In genomic region chr10:100781145-100781665, GRCh38 we compare ENCODE assay signal across 19 cellular contexts. TPM values are rescaled to one million over a fixed set of nuclear protein-coding genes. Genes with fewer than 3 reads are reported as not detected.
DNase-seq lines count a peak whose midpoint lies in the region; ATAC-seq and TF ChIP-seq lines count a peak whose summit lies in the region.
"Had no signal": no experiment of that assay in that cellular context is flagged by ENCODE, and none has a peak within 500 bp of the region (broad histone marks: within the 10 kb centered on the region; RNA-seq: fewer than 3 reads in every experiment).

No MANE protein-coding gene starts in this region.

- H3K4me1 Mint-ChIP-seq in WTC11 = peaks cover 10% of the 10 kb centered on the region
- H3K4me1 Mint-ChIP-seq: B cell; CD8-positive, alpha-beta memory T cell had no signal

- DNase-seq in NCI-H82 (lab: John Stamatoyannopoulos, UW) = peak; percentile 15
- DNase-seq in NCI-H82 treated with DMSO at 0.1 percent for 48 hours (lab: John Stamatoyannopoulos, UW; ENCODE audit: unreplicated experiment) = no peak
- no peak for DNase-seq in WTC11 (ENCODE audit: low spot score)
- DNase-seq in mesenteric fat pad (ENCODE audit: low spot score) = peak; percentile 71
- no peak for DNase-seq in NCI-H1930 (lab: John Stamatoyannopoulos, UW)
- no peak for DNase-seq in foreskin melanocyte
- DNase-seq in kidney tubule cell (ENCODE audit: low spot score) = no peak
- DNase-seq: CD8-positive, alpha-beta memory T cell; COR-L47; DMS 273 treated with DMSO at 0.1 percent for 48 hours; DMS53; DND-41; EL; HFFc6 had no signal

- H3K36me3 Mint-ChIP-seq in WTC11 = 0 out of 2 replicates have a peak, but pooled peaks cover 2% of the 10 kb centered on the region
- H3K36me3 Mint-ChIP-seq: CD8-positive, alpha-beta memory T cell had no signal

- CTCF ChIA-PET in WTC11 (lab: Charles Lee) = interaction anchor here (0.8 to 1.3 kb wide), 3 partner anchors 30 to 88 kb away, joined by 3 read pairs; no protein-coding TSS in a partner anchor

- no peak overlapping the region for H3K27ac Mint-ChIP-seq in WTC11
- H3K27ac Mint-ChIP-seq: B cell; CD8-positive, alpha-beta memory T cell; HFFc6 had no signal

- H3K9me3 Mint-ChIP-seq in WTC11 = no peaks in the 10 kb centered on the region; the same call in 1 of the 2 replicates
- H3K9me3 Mint-ChIP-seq: CD8-positive, alpha-beta memory T cell had no signal

- TF ChIP-seq CTCF in WTC11 (IDR thresholded peaks at IDR 0.05) = no peak

- H3K4me3 Mint-ChIP-seq in WTC11 = no peak overlapping the region
- H3K4me3 Mint-ChIP-seq: B cell, HFFc6 had no signal

- POLR2A ChIA-PET in WTC11 (lab: Charles Lee) = no interaction called here

- ATAC-seq in WTC11 = peak; percentile 50
- ATAC-seq: GM12878, HCT116 had no signal

- peaks cover 44% of the 10 kb centered on the region for H3K27me3 Mint-ChIP-seq in WTC11 (ENCODE audit: low read depth)

TF ChIP-seq in WTC11, 78 proteins besides CTCF, POLR2A, EP300 and RAD21:
- TF ChIP-seq, protein P1, sequence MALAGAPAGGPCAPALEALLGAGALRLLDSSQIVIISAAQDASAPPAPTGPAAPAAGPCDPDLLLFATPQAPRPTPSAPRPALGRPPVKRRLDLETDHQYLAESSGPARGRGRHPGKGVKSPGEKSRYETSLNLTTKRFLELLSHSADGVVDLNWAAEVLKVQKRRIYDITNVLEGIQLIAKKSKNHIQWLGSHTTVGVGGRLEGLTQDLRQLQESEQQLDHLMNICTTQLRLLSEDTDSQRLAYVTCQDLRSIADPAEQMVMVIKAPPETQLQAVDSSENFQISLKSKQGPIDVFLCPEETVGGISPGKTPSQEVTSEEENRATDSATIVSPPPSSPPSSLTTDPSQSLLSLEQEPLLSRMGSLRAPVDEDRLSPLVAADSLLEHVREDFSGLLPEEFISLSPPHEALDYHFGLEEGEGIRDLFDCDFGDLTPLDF (CRISPR knock-in tag; IDR thresholded peaks at IDR 0.05) = no peak
- TF ChIP-seq CBFB (CRISPR knock-in tag; IDR thresholded peaks at IDR 0.05; ENCODE audit: low read depth) = no peak
- TF ChIP-seq FOXK1 (CRISPR knock-in tag; IDR thresholded peaks at IDR 0.05) = no peak
- no peak for TF ChIP-seq NFATC4 (CRISPR knock-in tag; IDR thresholded peaks at IDR 0.05)
- no peak for TF ChIP-seq GRHL2 (CRISPR knock-in tag; IDR thresholded peaks at IDR 0.05; ENCODE audit: insufficient replicate concordance, severe bottlenecking)
- no peak for TF ChIP-seq ZNF416 (CRISPR knock-in tag; IDR thresholded peaks at IDR 0.05)
- TF ChIP-seq, protein P2, sequence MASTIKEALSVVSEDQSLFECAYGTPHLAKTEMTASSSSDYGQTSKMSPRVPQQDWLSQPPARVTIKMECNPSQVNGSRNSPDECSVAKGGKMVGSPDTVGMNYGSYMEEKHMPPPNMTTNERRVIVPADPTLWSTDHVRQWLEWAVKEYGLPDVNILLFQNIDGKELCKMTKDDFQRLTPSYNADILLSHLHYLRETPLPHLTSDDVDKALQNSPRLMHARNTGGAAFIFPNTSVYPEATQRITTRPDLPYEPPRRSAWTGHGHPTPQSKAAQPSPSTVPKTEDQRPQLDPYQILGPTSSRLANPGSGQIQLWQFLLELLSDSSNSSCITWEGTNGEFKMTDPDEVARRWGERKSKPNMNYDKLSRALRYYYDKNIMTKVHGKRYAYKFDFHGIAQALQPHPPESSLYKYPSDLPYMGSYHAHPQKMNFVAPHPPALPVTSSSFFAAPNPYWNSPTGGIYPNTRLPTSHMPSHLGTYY (CRISPR knock-in tag; IDR thresholded peaks at IDR 0.05) = no peak
- TF ChIP-seq E2F4 (CRISPR knock-in tag; IDR thresholded peaks at IDR 0.05; ENCODE audit: borderline replicate concordance, low read depth) = no peak
- no peak for TF ChIP-seq CREB1 (CRISPR knock-in tag; IDR thresholded peaks at IDR 0.05)
- TF ChIP-seq, protein P3, sequence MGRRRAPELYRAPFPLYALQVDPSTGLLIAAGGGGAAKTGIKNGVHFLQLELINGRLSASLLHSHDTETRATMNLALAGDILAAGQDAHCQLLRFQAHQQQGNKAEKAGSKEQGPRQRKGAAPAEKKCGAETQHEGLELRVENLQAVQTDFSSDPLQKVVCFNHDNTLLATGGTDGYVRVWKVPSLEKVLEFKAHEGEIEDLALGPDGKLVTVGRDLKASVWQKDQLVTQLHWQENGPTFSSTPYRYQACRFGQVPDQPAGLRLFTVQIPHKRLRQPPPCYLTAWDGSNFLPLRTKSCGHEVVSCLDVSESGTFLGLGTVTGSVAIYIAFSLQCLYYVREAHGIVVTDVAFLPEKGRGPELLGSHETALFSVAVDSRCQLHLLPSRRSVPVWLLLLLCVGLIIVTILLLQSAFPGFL (CRISPR knock-in tag; IDR thresholded peaks at IDR 0.05; ENCODE audit: borderline replicate concordance) = no peak
- TF ChIP-seq USF2 (CRISPR knock-in tag; IDR thresholded peaks at IDR 0.05) = no peak
- no peak for TF ChIP-seq GTF2I (CRISPR knock-in tag; conservative IDR thresholded peaks at IDR 0.05)
- TF ChIP-seq ZNF138 (CRISPR knock-in tag; conservative IDR thresholded peaks at IDR 0.05) = no peak
- TF ChIP-seq ZNF219 (CRISPR knock-in tag; IDR thresholded peaks at IDR 0.05; ENCODE audit: borderline replicate concordance) = no peak
- no peak for TF ChIP-seq FOXP1 (CRISPR knock-in tag; IDR thresholded peaks at IDR 0.05; ENCODE audit: borderline replicate concordance)
- no peak for TF ChIP-seq HMGA2 (CRISPR knock-in tag; IDR thresholded peaks at IDR 0.05)
- no peak for TF ChIP-seq ZNF121 (CRISPR knock-in tag; IDR thresholded peaks at IDR 0.05)
TF ChIP-seq in WTC11: peak in this region for 0.

RNA-seq across cellular contexts. Expression of gene PAX2, which starts 35.8 kb away (rescaled TPM):
- total RNA-seq in WTC11 (2021) (0.09 to 0.21 TPM in 2 of 3 replicates, not detected in the other), mesenteric fat pad (not detected)
- total RNA-seq: A172, B cell, GM12878, HFFc6, HT1080 had no signal

Comparison
In these comparisons a context has a peak if more than half of its experiments do, and no peak if none do; other contexts are left out.
1. DNase-seq: peak in NCI-H82 (single experiment) and mesenteric fat pad (single experiment); none in NCI-H82 treated with DMSO at 0.1 percent for 48 hours (single experiment), WTC11 (single experiment), NCI-H1930 (0 of 2), foreskin melanocyte (single experiment) and kidney tubule cell (single experiment).